In genomic region chr18:78704960-78705600, GRCh38 we compare ENCODE assay signal across 17 cellular contexts.
DNase-seq lines count a peak whose midpoint lies in the region; FAIRE-seq and TF ChIP-seq lines count a peak whose summit lies in the region.
"Had no signal": no experiment of that assay in that cellular context is flagged by ENCODE, and none has a peak within 500 bp of the region (broad histone marks: within the 10 kb centered on the region; RNA-seq: fewer than 3 reads in every experiment).

No MANE protein-coding gene starts in this region.

- peak overlapping the region; percentile 3 for H4K91ac ChIP-seq in H1 (replicated peaks; ENCODE audit: insufficient read length, low read length)
- H4K91ac ChIP-seq in neuronal stem cell (ENCODE audit: low read depth, low read length, poor library complexity), result no peak overlapping the region

- H2AK5ac ChIP-seq in H1 (ENCODE audit: low read depth, low read length) (no peak overlapping the region), neuronal stem cell (ENCODE audit: low read depth, low read length) (no peak overlapping the region)

- H2BK20ac ChIP-seq in H1 (ENCODE audit: low read length), result no peak overlapping the region; the same call in 1 of the 2 replicates

- H3K9ac ChIP-seq in H1 (replicated peaks in 1 of 4; ENCODE audit: extremely low read depth in 1 of 4, low read depth in 3 of 4, low read length in 3 of 4) (no peak overlapping the region), neuronal stem cell (ENCODE audit: low read depth, low read length, poor library complexity) (peak overlapping the region; percentile 12)
- H3K9ac ChIP-seq: BLaER1 treated with 17β-estradiol and CSF1 and Interleukin-3, amounts not matched to agents 10 nM and 100 nM had no signal

- H3K27me3 ChIP-seq in H1 (replicated peaks in 1 of 4; ENCODE audit: control insufficient read depth in 3 of 4, extremely low read depth in 1 of 4, insufficient read depth in 3 of 4, low read length in 3 of 4) (no peaks in the 10 kb centered on the region; a peak in 1 of 7 replicates), neuronal stem cell (ENCODE audit: control insufficient read depth in 3 of 3, insufficient read depth in 3 of 3, low read depth in 1 of 3, low read length in 3 of 3) (peaks cover 0 to 7% (median 0%) of the 10 kb centered on the region in 3 experiments)
- H3K27me3 ChIP-seq: BLaER1 treated with 17β-estradiol and CSF1 and Interleukin-3, amounts not matched to agents 10 nM and 100 nM had no signal

- H3K27ac ChIP-seq in H1 (ENCODE audit: low read depth, low read length), result no peak overlapping the region
- H3K27ac ChIP-seq in neuronal stem cell (replicated peaks; ENCODE audit: low read length), result no peak overlapping the region
- H3K27ac ChIP-seq: BLaER1 treated with 17β-estradiol and CSF1 and Interleukin-3, amounts not matched to agents 10 nM and 100 nM; HL-60 had no signal

- H3K56ac ChIP-seq in H1 (replicated peaks; ENCODE audit: insufficient read length, low read depth, low read length), result no peak overlapping the region

- peaks cover 0 to 6% of the 10 kb centered on the region in 2 experiments for H4K20me1 ChIP-seq in H1 (replicated peaks in 1 of 2; ENCODE audit: control insufficient read depth in 1 of 2, insufficient read depth in 2 of 2, low read length in 2 of 2)
- H4K20me1 ChIP-seq: BLaER1 treated with 17β-estradiol and CSF1 and Interleukin-3, amounts not matched to agents 10 nM and 100 nM had no signal

- H2BK120ac ChIP-seq in H1 (replicated peaks; ENCODE audit: low read depth, low read length) (no peak overlapping the region), neuronal stem cell (ENCODE audit: low read depth, low read length) (no peak overlapping the region)

- TF ChIP-seq POLR2A in H1 (IDR thresholded peaks at IDR 0.05; ENCODE audit: control extremely low read depth in 1 of 2, low read depth in 2 of 2, low read length in 2 of 2), result no peak

- no peak overlapping the region for H4K5ac ChIP-seq in H1 (ENCODE audit: insufficient read length, low read depth, low read length)

- TF ChIP-seq EP300 in H1 (IDR thresholded peaks at IDR 0.05; ENCODE audit: borderline replicate concordance in 1 of 2, low read depth in 2 of 2, low read length in 2 of 2), result no peak

- 81% methylated on average over 20 of the region's 20 CpGs; no CpG with 5 or more reads in 1 of the 2 experiments for WGBS in H1 (ENCODE audit: extremely low coverage in 1 of 2, insufficient coverage in 1 of 2, insufficient read length in 1 of 2, insufficient replicate concordance in 2 of 2, low coverage in 1 of 2, low lambda C conversion rate in 2 of 2, missing lambda C conversion rate in 1 of 2), 2 experiments
- WGBS in neuronal stem cell (ENCODE audit: extremely low coverage in 2 of 2, insufficient read length in 2 of 2, insufficient replicate concordance in 1 of 2), 2 donors, result no CpG with 5 or more reads among the region's 20 CpGs

- H3K18ac ChIP-seq in H1 (ENCODE audit: extremely low read depth, low read length) (no peak overlapping the region), neuronal stem cell (ENCODE audit: low read length) (peak overlapping the region; percentile 59)

- H3K14ac ChIP-seq in H1 (ENCODE audit: insufficient read length) (no peak overlapping the region), neuronal stem cell (ENCODE audit: low read length) (peak overlapping the region; percentile 75)

- POLR2A ChIA-PET in H1 (lab: Charles Lee; ENCODE audit: partially characterized antibody), result interaction anchor here (1.0 kb wide), 1 partner anchor 16 kb away, joined by 3 read pairs; no protein-coding TSS in a partner anchor

- H3K79me1 ChIP-seq in H1 (ENCODE audit: low read depth, low read length) (no peaks in the 10 kb centered on the region), neuronal stem cell (ENCODE audit: low read depth, low read length) (no peaks in the 10 kb centered on the region)

- H3K23ac ChIP-seq in H1 (ENCODE audit: insufficient read length), result no peak overlapping the region
- no peak overlapping the region for H3K23ac ChIP-seq in neuronal stem cell (ENCODE audit: low read depth, low read length, poor library complexity)

- no peak overlapping the region for H2AFZ ChIP-seq in H1 (ENCODE audit: low read length)
- H2AFZ ChIP-seq in neuronal stem cell (ENCODE audit: low read length), result no peak overlapping the region

- TF ChIP-seq CTCF in H1 (IDR thresholded peaks at IDR 0.05; ENCODE audit: control extremely low read depth in 1 of 3, insufficient read depth in 1 of 3, low read depth in 1 of 3, low read length in 3 of 3), result no peak

- peak; percentile 55 for DNase-seq in activated effector memory CD4-positive, alpha-beta T cell treated with anti-CD3 and anti-CD28 coated beads, Interleukin-2, amount 50 U/mL, for 16 hours
- no peak for DNase-seq in activated effector memory CD4-positive, alpha-beta T cell treated with Interleukin-2 at 50 U/mL for 16 hours
- DNase-seq in H1 (ENCODE audit: low read depth in 1 of 2, low spot score in 2 of 2) (no peak), neuronal stem cell (ENCODE audit: low spot score) (no peak), HTR-8/SVneo (ENCODE audit: insufficient read length, low spot score) (no peak), AML-193 (lab: John Stamatoyannopoulos, UW) (no peak)
- no peak for DNase-seq in stimulated activated CD4-positive, alpha-beta T cell treated with anti-CD3 and anti-CD28 coated beads, Interleukin-15, amount 100 ng/mL, for 24 hours
- DNase-seq: 8988T; Calu3; CD8-positive, alpha-beta T cell; DMS79 treated with DMSO at 0.1 percent for 48 hours; GF-D8; GOT3; HCEC 1CT; IMR-90 had no signal

- H3K79me2 ChIP-seq in H1 (ENCODE audit: control insufficient read depth in 1 of 2, insufficient read depth in 2 of 2, low read length in 2 of 2), result no peaks in the 10 kb centered on the region

- H3K9me3 ChIP-seq in H1 (ENCODE audit: insufficient read depth in 2 of 2, low read depth in 1 of 2, low read length in 1 of 2) (peaks cover 0 to 4% of the 10 kb centered on the region in 2 experiments; a peak in 1 of 4 replicates), neuronal stem cell (replicated peaks in 1 of 2; ENCODE audit: control insufficient read depth in 2 of 2, insufficient read depth in 1 of 2, low read depth in 1 of 2, low read length in 2 of 2) (peaks cover 0 to 10% of the 10 kb centered on the region in 2 donors)

- H3K23me2 ChIP-seq in H1 (ENCODE audit: low read depth, low read length), result peaks cover 9% of the 10 kb centered on the region; the same call in 1 of the 2 replicates

- H2BK12ac ChIP-seq in H1 (ENCODE audit: low read depth, low read length) (no peak overlapping the region), neuronal stem cell (ENCODE audit: low read length) (no peak overlapping the region)

- no peak overlapping the region for H3K4me3 ChIP-seq in H1 (ENCODE audit: extremely low read depth in 1 of 4, insufficient read depth in 2 of 4, low read depth in 3 of 4, low read length in 4 of 4)
- H3K4me3 ChIP-seq in neuronal stem cell (ENCODE audit: low read length in 2 of 2), result no peak overlapping the region
- H3K4me3 ChIP-seq: BLaER1 treated with 17β-estradiol and CSF1 and Interleukin-3, amounts not matched to agents 10 nM and 100 nM had no signal

- no peak for FAIRE-seq in H1 (lab: Jason Lieb, UNC)
- FAIRE-seq in HTR-8/SVneo (lab: Jason Lieb, UNC), result no peak

- H3K4ac ChIP-seq in H1 (replicated peaks; ENCODE audit: insufficient read length, low read depth, low read length) (no peak overlapping the region), neuronal stem cell (ENCODE audit: low read length) (no peak overlapping the region)

- H3K4me2 ChIP-seq in H1 (ENCODE audit: insufficient read depth in 1 of 2, low read depth in 2 of 2, low read length in 2 of 2) (no peak overlapping the region), neuronal stem cell (ENCODE audit: insufficient read depth, low read length, poor library complexity, severe bottlenecking) (no peak overlapping the region)
- H3K4me2 ChIP-seq: BLaER1 treated with 17β-estradiol and CSF1 and Interleukin-3, amounts not matched to agents 10 nM and 100 nM had no signal

- CTCF ChIA-PET in H1 (lab: Charles Lee; ENCODE audit: partially characterized antibody), result no interaction called here

- H2BK15ac ChIP-seq in H1 (ENCODE audit: low read length), result no peak overlapping the region
- H2BK15ac ChIP-seq in neuronal stem cell (ENCODE audit: low read length), result peak overlapping the region; percentile 14

- H4K8ac ChIP-seq in H1 (ENCODE audit: extremely low read depth, insufficient read depth, low read length) (no peak overlapping the region), neuronal stem cell (ENCODE audit: low read depth, low read length) (no peak overlapping the region)

- TF ChIP-seq RAD21 in H1 (IDR thresholded peaks at IDR 0.05 in 1 of 2, conservative IDR thresholded peaks at IDR 0.05 in 1 of 2; ENCODE audit: low read depth in 2 of 2, low read length in 2 of 2), result no peak

- H2BK5ac ChIP-seq in H1 (ENCODE audit: low read depth, low read length) (no peak overlapping the region), neuronal stem cell (ENCODE audit: low read length) (no peak overlapping the region)

- no peaks in the 10 kb centered on the region for H3K36me3 ChIP-seq in H1 (ENCODE audit: control insufficient read depth in 2 of 4, insufficient read depth in 4 of 4, low read length in 3 of 4)
- H3K36me3 ChIP-seq in neuronal stem cell (replicated peaks in 1 of 2; ENCODE audit: control insufficient read depth in 2 of 2, insufficient read depth in 2 of 2, low read length in 2 of 2), result no peaks in the 10 kb centered on the region
- H3K36me3 ChIP-seq: BLaER1 treated with 17β-estradiol and CSF1 and Interleukin-3, amounts not matched to agents 10 nM and 100 nM had no signal

- H3K4me1 ChIP-seq in H1 (replicated peaks in 1 of 4; ENCODE audit: control insufficient read depth in 3 of 4, insufficient read depth in 4 of 4, low read length in 3 of 4) (peaks cover 0 to 12% (median 5%) of the 10 kb centered on the region in 4 experiments; a peak in 6 of 7 replicates), neuronal stem cell (ENCODE audit: control insufficient read depth in 2 of 2, insufficient read depth in 1 of 2, low read depth in 1 of 2, low read length in 2 of 2) (peaks cover 0 to 4% of the 10 kb centered on the region in 2 donors)
- H3K4me1 ChIP-seq: BLaER1 treated with 17β-estradiol and CSF1 and Interleukin-3, amounts not matched to agents 10 nM and 100 nM had no signal

TF ChIP-seq in H1, 55 proteins besides CTCF, POLR2A, EP300 and RAD21:
- TF ChIP-seq GABPA (IDR thresholded peaks at IDR 0.05; ENCODE audit: borderline replicate concordance, insufficient read depth, low read length), result no peak
- TF ChIP-seq CBX5 (IDR thresholded peaks at IDR 0.05; ENCODE audit: low read depth, low read length), result no peak
- TF ChIP-seq ATF3 (IDR thresholded peaks at IDR 0.05; ENCODE audit: insufficient read depth, low read depth, low read length), result no peak
- TF ChIP-seq SP4 (IDR thresholded peaks at IDR 0.05; ENCODE audit: low read length), result no peak
TF ChIP-seq in H1: peak in this region for 0.
